Comparison of ENCODE assay signal across 16 cellular contexts in genomic region chr1:155514582-155515187, GRCh38. TPM values are rescaled to one million over a fixed set of nuclear protein-coding genes. Genes with fewer than 3 reads are reported as not detected.
A peak's percentile ranks its signal among the peaks of the same experiment; 100 is the strongest.
DNase-seq lines count a peak whose midpoint lies in the region; ATAC-seq and TF ChIP-seq lines count a peak whose summit lies in the region.
"Had no signal": no experiment of that assay in that cellular context is flagged by ENCODE, and none has a peak within 500 bp of the region (broad histone marks: within the 10 kb centered on the region; RNA-seq: fewer than 3 reads in every experiment).

No MANE protein-coding gene starts in this region.

- peaks cover 57% of the 10 kb centered on the region for H3K4me1 Mint-ChIP-seq in activated T-cell treated with anti-CD3 and anti-CD28 coated beads, Interleukin-2, amount 50 U/mL, for 24 hours (ENCODE audit: low read depth)
- peaks cover 29% of the 10 kb centered on the region for H3K4me1 Mint-ChIP-seq in activated T-helper 1 cell treated with anti-CD3 and anti-CD28 coated beads, Interleukin-12 subunit alpha, Interleukin-12 subunit beta, Interleukin-2, Interleukin-4 antibody, amounts not matched to agents 30 ng/mL and 10 ng/mL and 1 ng/mL, durations not matched to agents 14 hours and 24 hours and 36 hours (ENCODE audit: low read depth)
- no peaks in the 10 kb centered on the region for H3K4me1 Mint-ChIP-seq in nephron progenitor cell
- H3K4me1 Mint-ChIP-seq: neural progenitor cell had no signal

- no peaks in the 10 kb centered on the region for H3K27me3 Mint-ChIP-seq in activated T-cell treated with anti-CD3 and anti-CD28 coated beads, Interleukin-2, amount 50 U/mL, for 24 hours
- H3K27me3 Mint-ChIP-seq in activated T-helper 1 cell treated with anti-CD3 and anti-CD28 coated beads, Interleukin-12 subunit alpha, Interleukin-12 subunit beta, Interleukin-2, Interleukin-4 antibody, amounts not matched to agents 30 ng/mL and 10 ng/mL and 1 ng/mL, durations not matched to agents 14 hours and 24 hours and 36 hours (ENCODE audit: insufficient read depth): no peaks in the 10 kb centered on the region
- H3K27me3 Mint-ChIP-seq in nephron progenitor cell (ENCODE audit: low read depth, poor library complexity): no peaks in the 10 kb centered on the region

- DNase-seq in activated T-cell treated with anti-CD3 and anti-CD28 coated beads, Interleukin-2, amount 50 U/mL, for 24 hours: no peak
- no peak for DNase-seq in activated T-cell treated with anti-CD3 and anti-CD28 coated beads, Interleukin-2, amount 50 U/mL, for 1 hour
- peak; percentile 50 to 53 for DNase-seq in Kasumi-1 (lab: John Stamatoyannopoulos, UW)
- DNase-seq in activated T-helper 1 cell treated with anti-CD3 and anti-CD28 coated beads, Interleukin-12 subunit alpha, Interleukin-12 subunit beta, Interleukin-2, Interleukin-4 antibody, amounts not matched to agents 30 ng/mL and 10 ng/mL and 1 ng/mL, durations not matched to agents 14 hours and 24 hours and 36 hours (ENCODE audit: low spot score): no peak
- DNase-seq in nephron progenitor cell: no peak
- no peak for DNase-seq in amygdala (lab: John Stamatoyannopoulos, UW)
- DNase-seq in HT-29 (ENCODE audit: low spot score): no peak
- DNase-seq: ACHN, HCEC 1CT, NCI-H1105 treated with DMSO at 0.1 percent for 48 hours, NCI-H2171, NCI-H774, Peyer's patch, stomach had no signal

- TF ChIP-seq CTCF in nephron progenitor cell (IDR thresholded peaks at IDR 0.05): no peak

- H3K36me3 Mint-ChIP-seq in activated T-cell treated with anti-CD3 and anti-CD28 coated beads, Interleukin-2, amount 50 U/mL, for 24 hours (ENCODE audit: low read depth): peaks cover 65% of the 10 kb centered on the region
- H3K36me3 Mint-ChIP-seq in activated T-helper 1 cell treated with anti-CD3 and anti-CD28 coated beads, Interleukin-12 subunit alpha, Interleukin-12 subunit beta, Interleukin-2, Interleukin-4 antibody, amounts not matched to agents 30 ng/mL and 10 ng/mL and 1 ng/mL, durations not matched to agents 14 hours and 24 hours and 36 hours (ENCODE audit: low read depth): peaks cover 17% of the 10 kb centered on the region
- H3K36me3 Mint-ChIP-seq in nephron progenitor cell (ENCODE audit: low read depth): peaks cover 56% of the 10 kb centered on the region

- ATAC-seq in GM21390 (IDR thresholded peaks at IDR 0.05; ENCODE audit: unreplicated experiment): no peak

- H3K4me3 Mint-ChIP-seq in activated T-cell treated with anti-CD3 and anti-CD28 coated beads, Interleukin-2, amount 50 U/mL, for 24 hours: peak overlapping the region; percentile 50
- peak overlapping the region; percentile 44 for H3K4me3 Mint-ChIP-seq in activated T-helper 1 cell treated with anti-CD3 and anti-CD28 coated beads, Interleukin-12 subunit alpha, Interleukin-12 subunit beta, Interleukin-2, Interleukin-4 antibody, amounts not matched to agents 30 ng/mL and 10 ng/mL and 1 ng/mL, durations not matched to agents 14 hours and 24 hours and 36 hours
- H3K4me3 Mint-ChIP-seq in nephron progenitor cell: no peak overlapping the region
- H3K4me3 Mint-ChIP-seq: neural progenitor cell had no signal

- peak overlapping the region; percentile 75 for H3K27ac Mint-ChIP-seq in activated T-cell treated with anti-CD3 and anti-CD28 coated beads, Interleukin-2, amount 50 U/mL, for 24 hours
- H3K27ac Mint-ChIP-seq in activated T-helper 1 cell treated with anti-CD3 and anti-CD28 coated beads, Interleukin-12 subunit alpha, Interleukin-12 subunit beta, Interleukin-2, Interleukin-4 antibody, amounts not matched to agents 30 ng/mL and 10 ng/mL and 1 ng/mL, durations not matched to agents 14 hours and 24 hours and 36 hours: peak overlapping the region; percentile 71
- H3K27ac Mint-ChIP-seq in nephron progenitor cell: peak overlapping the region; percentile 45
- H3K27ac Mint-ChIP-seq: neural progenitor cell had no signal

- intact Hi-C loops in activated T-helper 1 cell treated with anti-CD3 and anti-CD28 coated beads, Interleukin-12 subunit alpha, Interleukin-12 subunit beta, Interleukin-2, Interleukin-4 antibody, amounts not matched to agents 30 ng/mL and 10 ng/mL and 1 ng/mL, durations not matched to agents 14 hours and 24 hours and 36 hours (cut with micrococcal nuclease): loop anchor here (10.0 kb wide), 1 partner anchor 50 kb away; the partner anchor contains the start of gene ASH1L

- no peaks in the 10 kb centered on the region for H3K9me3 Mint-ChIP-seq in activated T-cell treated with anti-CD3 and anti-CD28 coated beads, Interleukin-2, amount 50 U/mL, for 24 hours
- H3K9me3 Mint-ChIP-seq in activated T-helper 1 cell treated with anti-CD3 and anti-CD28 coated beads, Interleukin-12 subunit alpha, Interleukin-12 subunit beta, Interleukin-2, Interleukin-4 antibody, amounts not matched to agents 30 ng/mL and 10 ng/mL and 1 ng/mL, durations not matched to agents 14 hours and 24 hours and 36 hours: no peaks in the 10 kb centered on the region
- peaks cover 15% of the 10 kb centered on the region for H3K9me3 Mint-ChIP-seq in nephron progenitor cell

RNA-seq across cellular contexts. Expression of gene ASH1L, which starts 47.9 kb away (rescaled TPM):
- total RNA-seq in activated T-helper 1 cell treated with anti-CD3 and anti-CD28 coated beads, Interleukin-12 subunit alpha, Interleukin-12 subunit beta, Interleukin-2, Interleukin-4 antibody, amounts not matched to agents 30 ng/mL and 10 ng/mL and 1 ng/mL, durations not matched to agents 14 hours and 24 hours and 36 hours: 44.0 and 45.4 TPM in 2 replicates
- 12.1 and 18.9 TPM in 2 replicates for total RNA-seq in HT-29 (2014; rRNA removed; shearing (Covaris generic))

Comparison
In these comparisons a context has a peak if more than half of its experiments do, and no peak if none do; other contexts are left out.
1. DNase-seq: peak in Kasumi-1 (2 of 2); none in activated T-cell treated with anti-CD3 and anti-CD28 coated beads, Interleukin-2, amount 50 U/mL, for 24 hours (single experiment), activated T-cell treated with anti-CD3 and anti-CD28 coated beads, Interleukin-2, amount 50 U/mL, for 1 hour (single experiment), activated T-helper 1 cell treated with anti-CD3 and anti-CD28 coated beads, Interleukin-12 subunit alpha, Interleukin-12 subunit beta, Interleukin-2, Interleukin-4 antibody, amounts not matched to agents 30 ng/mL and 10 ng/mL and 1 ng/mL, durations not matched to agents 14 hours and 24 hours and 36 hours (single experiment), nephron progenitor cell (single experiment), amygdala (0 of 56) and HT-29 (single experiment).
2. Peak in every context shown above with its lines, with median percentiles within 50 percentile points of each other: H3K27ac Mint-ChIP-seq.